19 cellular contexts compared by ENCODE assay signal in the genomic region with DNA sequence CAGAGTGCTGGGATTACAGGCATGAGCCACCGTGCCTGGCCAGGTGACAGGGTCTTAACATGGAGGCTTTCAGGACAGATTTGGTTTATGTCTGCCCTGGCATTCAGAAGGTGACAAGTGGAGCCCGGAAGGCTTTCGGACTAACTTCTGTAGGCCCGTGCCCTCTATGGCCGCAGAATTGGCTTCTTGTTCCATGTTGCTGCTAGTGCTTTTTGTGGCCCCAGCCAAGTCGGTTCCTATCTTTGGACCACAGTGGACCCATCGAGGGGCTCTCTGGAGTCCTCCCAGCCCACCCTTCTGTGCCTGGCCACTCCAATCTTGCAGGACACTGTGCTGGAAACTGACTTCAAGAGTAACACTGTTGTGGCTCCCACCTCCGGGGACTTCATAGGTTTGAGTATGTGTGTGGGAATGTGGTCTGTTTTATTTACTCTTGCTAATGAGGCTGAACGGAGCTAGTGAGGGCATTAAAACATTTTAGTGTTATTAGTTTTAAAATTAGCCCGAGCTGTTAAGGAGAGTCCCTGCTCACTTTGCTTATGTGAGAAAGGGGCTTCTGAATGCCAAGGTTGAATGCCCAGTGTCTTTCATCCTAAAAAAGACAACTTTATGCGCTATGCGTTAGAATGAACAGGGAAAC.
A peak's percentile ranks its signal among the peaks of the same experiment; 100 is the strongest.
DNase-seq lines count a peak whose midpoint lies in the region; ATAC-seq and TF ChIP-seq lines count a peak whose summit lies in the region.
"Had no signal": no experiment of that assay in that cellular context is flagged by ENCODE, and none has a peak within 500 bp of the region (broad histone marks: within the 10 kb centered on the region; RNA-seq: fewer than 3 reads in every experiment).

No MANE protein-coding gene starts in this region.

- no peak overlapping the region for H3K4me3 ChIP-seq in IMR-90 (ENCODE audit: insufficient read depth, low read depth, low read length)
- H3K4me3 ChIP-seq: SJSA1 had no signal

- intact Hi-C loops in IMR-90 (cut with micrococcal nuclease): no loop called here

- H4K20me1 ChIP-seq in IMR-90 (ENCODE audit: insufficient read depth, low read length): peaks cover 4% of the 10 kb centered on the region; the same call in 1 of the 2 replicates

- no peak for TF ChIP-seq POLR2A in IMR-90 (IDR thresholded peaks at IDR 0.05; ENCODE audit: low read depth, low read length)

- H2BK20ac ChIP-seq in IMR-90 (ENCODE audit: low read depth, low read length): no peak overlapping the region

- 84% methylated on average over 8 of the region's 12 CpGs; no CpG with 5 or more reads in 1 of the 2 experiments for WGBS in IMR-90 (ENCODE audit: extremely low coverage in 2 of 2, insufficient read length in 1 of 2), 2 experiments

- H3K27ac Mint-ChIP-seq in osteocyte (ENCODE audit: unreplicated experiment): peak overlapping the region; percentile 98
- H3K27ac Mint-ChIP-seq: CD4-positive, alpha-beta memory T cell; IgD-negative memory B cell had no signal

- no peak overlapping the region for H2AFZ ChIP-seq in IMR-90 (replicated peaks; ENCODE audit: low read length, poor library complexity)

- H3K9me1 ChIP-seq in IMR-90 (ENCODE audit: insufficient read depth, low read length): peaks cover 29% of the 10 kb centered on the region

- peaks cover 5% of the 10 kb centered on the region for H3K36me3 Mint-ChIP-seq in osteocyte (ENCODE audit: unreplicated experiment)
- H3K36me3 Mint-ChIP-seq: CD4-positive, alpha-beta memory T cell; IgD-negative memory B cell had no signal

- no peak for TF ChIP-seq RAD21 in IMR-90 (IDR thresholded peaks at IDR 0.05; ENCODE audit: low read length)

- no peaks in the 10 kb centered on the region for H3K27me3 Mint-ChIP-seq in osteocyte (ENCODE audit: unreplicated experiment)

- no peak overlapping the region for H3K4me3 Mint-ChIP-seq in osteocyte (ENCODE audit: unreplicated experiment)
- H3K4me3 Mint-ChIP-seq: CD4-positive, alpha-beta memory T cell; IgD-negative memory B cell had no signal

- no peak overlapping the region for H3K27ac ChIP-seq in IMR-90 (ENCODE audit: insufficient read depth, low read length)
- H3K27ac ChIP-seq: SJSA1 had no signal

- H3K4me2 ChIP-seq in IMR-90 (ENCODE audit: low read depth, low read length): no peak overlapping the region

- no peaks in the 10 kb centered on the region for H3K27me3 ChIP-seq in IMR-90 (ENCODE audit: control insufficient read depth, insufficient read depth, low read length)
- H3K27me3 ChIP-seq: SJSA1 had no signal

- no peak overlapping the region for H3K56ac ChIP-seq in IMR-90 (ENCODE audit: extremely low read depth, insufficient read depth, low read length)

- in situ Hi-C loops in Caki2 (cut with HindIII; ENCODE audit: low pct_unique_long_range_greater_than_20kb, low sequenced_read_pairs) (no loop called here), IMR-90 (cut with MboI; ENCODE audit: low sequenced_read_pairs) (loop anchor here (25.0 kb wide), 2 partner anchors 486 to 636 kb away; partner anchors contain the start of gene LRTM2)

- H3K79me1 ChIP-seq in IMR-90 (ENCODE audit: low read depth in 1 of 2, low read length in 2 of 2): peaks cover 0 to 15% of the 10 kb centered on the region in 2 experiments; a peak in 1 of 4 replicates

- ATAC-seq in IMR-90 (ENCODE audit: low read depth): no peak
- no peak for ATAC-seq in HG03565 (IDR thresholded peaks at IDR 0.05; ENCODE audit: unreplicated experiment)
- ATAC-seq in GM21526 (IDR thresholded peaks at IDR 0.05; ENCODE audit: low FRiP score, unreplicated experiment): no peak
- ATAC-seq: Right ventricle myocardium inferior had no signal

- peak overlapping the region; percentile 10; the same call in 1 of the 2 replicates for H2AK5ac ChIP-seq in IMR-90 (ENCODE audit: low read depth, low read length)

- H3K23ac ChIP-seq in IMR-90 (ENCODE audit: low read depth, low read length): no peak overlapping the region

- peak overlapping the region; percentile 4; the same call in 1 of the 2 replicates for H4K91ac ChIP-seq in IMR-90 (ENCODE audit: insufficient read depth, low read depth, low read length)

- no peaks in the 10 kb centered on the region for H3K36me3 ChIP-seq in IMR-90 (ENCODE audit: control insufficient read depth, insufficient read depth, low read length)
- H3K36me3 ChIP-seq: SJSA1 had no signal

- no peak overlapping the region for H4K5ac ChIP-seq in IMR-90 (ENCODE audit: low read depth, low read length)

- POLR2A ChIA-PET in IMR-90 (lab: Charles Lee; ENCODE audit: unreplicated experiment): no interaction called here

- 0 out of 2 replicates have a peak overlapping the region, but pooled peaks have one; percentile 17 for H2BK120ac ChIP-seq in IMR-90 (ENCODE audit: low read depth, low read length)

- H3K9me3 Mint-ChIP-seq in osteocyte (ENCODE audit: unreplicated experiment): no peaks in the 10 kb centered on the region
- H3K9me3 Mint-ChIP-seq: CD4-positive, alpha-beta memory T cell; IgD-negative memory B cell had no signal

- H3K4me1 ChIP-seq in IMR-90 (ENCODE audit: control insufficient read depth, insufficient read depth, low read length): peaks cover 44% of the 10 kb centered on the region
- H3K4me1 ChIP-seq: Caco-2 had no signal

- H3K14ac ChIP-seq in IMR-90 (replicated peaks; ENCODE audit: low read depth, low read length): no peak overlapping the region

- no peak overlapping the region for H3K9ac ChIP-seq in IMR-90 (ENCODE audit: low read depth, low read length)

- peaks cover 93% of the 10 kb centered on the region for H3K4me1 Mint-ChIP-seq in osteocyte (ENCODE audit: unreplicated experiment)

- no peak overlapping the region for H4K8ac ChIP-seq in IMR-90 (ENCODE audit: low read depth in 2 of 2, low read length in 2 of 2)

- dilution Hi-C loops in IMR-90 (cut with HindIII; ENCODE audit: low sequenced_read_pairs, unreplicated experiment): no loop called here

- DNase-seq in Caki2 (ENCODE audit: low read depth) (peak; percentile 88), IMR-90 (no peak), kidney glomerular epithelial cell (lab: John Stamatoyannopoulos, UW) (peak; percentile 70), osteocyte (ENCODE audit: extremely low spot score, unreplicated experiment) (no peak), HPDE6-E6E7 (ENCODE audit: extremely low spot score) (no peak)
- DNase-seq: Caco-2; CD4-positive, alpha-beta memory T cell; EL; GF-D8; H7; NCI-H146; NCI-H2171; NCI-H524; OCI-M1 had no signal

- no peak overlapping the region for H2BK15ac ChIP-seq in IMR-90 (ENCODE audit: low read depth, low read length)

- no peak overlapping the region for H2BK5ac ChIP-seq in IMR-90 (ENCODE audit: low read depth, low read length, poor library complexity, severe bottlenecking)

- H3K18ac ChIP-seq in IMR-90 (ENCODE audit: low read depth, low read length): no peak overlapping the region

- BruUV-seq in IMR-90 (replicated peaks; lab: Mats Ljungman, UMichigan): no TSS peak

- no peak overlapping the region for H2AK9ac ChIP-seq in IMR-90 (replicated peaks; ENCODE audit: low read depth, low read length, poor library complexity)

- no peaks in the 10 kb centered on the region for H3K9me3 ChIP-seq in IMR-90 (ENCODE audit: control insufficient read depth, insufficient read depth, low read length)
- H3K9me3 ChIP-seq: Caco-2, SJSA1 had no signal

- TF ChIP-seq CTCF in IMR-90 (conservative IDR thresholded peaks at IDR 0.05; ENCODE audit: low read depth, low read length) (no peak), osteocyte (IDR thresholded peaks at IDR 0.05) (no peak)

- 0 out of 2 replicates have a peak overlapping the region, but pooled peaks have one; percentile 17 for H3K4ac ChIP-seq in IMR-90 (ENCODE audit: low read depth, low read length)

- CTCF ChIA-PET in IMR-90 (lab: Yijun Ruan, JAX): no interaction called here

TF ChIP-seq in IMR-90, 13 proteins besides CTCF, POLR2A, EP300 and RAD21:
- TF ChIP-seq, protein P1, sequence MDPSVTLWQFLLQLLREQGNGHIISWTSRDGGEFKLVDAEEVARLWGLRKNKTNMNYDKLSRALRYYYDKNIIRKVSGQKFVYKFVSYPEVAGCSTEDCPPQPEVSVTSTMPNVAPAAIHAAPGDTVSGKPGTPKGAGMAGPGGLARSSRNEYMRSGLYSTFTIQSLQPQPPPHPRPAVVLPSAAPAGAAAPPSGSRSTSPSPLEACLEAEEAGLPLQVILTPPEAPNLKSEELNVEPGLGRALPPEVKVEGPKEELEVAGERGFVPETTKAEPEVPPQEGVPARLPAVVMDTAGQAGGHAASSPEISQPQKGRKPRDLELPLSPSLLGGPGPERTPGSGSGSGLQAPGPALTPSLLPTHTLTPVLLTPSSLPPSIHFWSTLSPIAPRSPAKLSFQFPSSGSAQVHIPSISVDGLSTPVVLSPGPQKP (IDR thresholded peaks at IDR 0.05; ENCODE audit: borderline replicate concordance, low read depth, low read length): no peak
- TF ChIP-seq NFE2L2 (IDR thresholded peaks at IDR 0.05; ENCODE audit: low read depth, low read length): no peak
- no peak for TF ChIP-seq RCOR1 (IDR thresholded peaks at IDR 0.05; ENCODE audit: insufficient replicate concordance, low read length)
- no peak for TF ChIP-seq MAFK (IDR thresholded peaks at IDR 0.05; ENCODE audit: low read depth, low read length)
- no peak for TF ChIP-seq CEBPB (IDR thresholded peaks at IDR 0.05; ENCODE audit: low read depth, low read length)
- no peak for TF ChIP-seq SMC3 (IDR thresholded peaks at IDR 0.05; ENCODE audit: low read depth, low read length)
- TF ChIP-seq FOS (IDR thresholded peaks at IDR 0.05; ENCODE audit: low read depth, low read length): no peak
- no peak for TF ChIP-seq CHD1 (IDR thresholded peaks at IDR 0.05; ENCODE audit: low read depth, low read length)
- no peak for TF ChIP-seq BHLHE40 (IDR thresholded peaks at IDR 0.05; ENCODE audit: low read depth, low read length)
- no peak for TF ChIP-seq MXI1 (IDR thresholded peaks at IDR 0.05; ENCODE audit: borderline replicate concordance, low read depth, low read length)
- TF ChIP-seq USF2 (IDR thresholded peaks at IDR 0.05; ENCODE audit: low read depth, low read length): no peak
- TF ChIP-seq RFX5 (IDR thresholded peaks at IDR 0.05; ENCODE audit: low read depth, low read length): no peak
- TF ChIP-seq MAZ (IDR thresholded peaks at IDR 0.05; ENCODE audit: borderline replicate concordance, low read depth, low read length): no peak

Comparison
In these comparisons a context has a peak if more than half of its experiments do, and no peak if none do; other contexts are left out.
1. DNase-seq: peak in Caki2 (single experiment) and kidney glomerular epithelial cell (single experiment); none in IMR-90 (single experiment), osteocyte (single experiment) and HPDE6-E6E7 (single experiment).